Comparison of ENCODE assay signal across 1 cellular context in the genomic region with DNA sequence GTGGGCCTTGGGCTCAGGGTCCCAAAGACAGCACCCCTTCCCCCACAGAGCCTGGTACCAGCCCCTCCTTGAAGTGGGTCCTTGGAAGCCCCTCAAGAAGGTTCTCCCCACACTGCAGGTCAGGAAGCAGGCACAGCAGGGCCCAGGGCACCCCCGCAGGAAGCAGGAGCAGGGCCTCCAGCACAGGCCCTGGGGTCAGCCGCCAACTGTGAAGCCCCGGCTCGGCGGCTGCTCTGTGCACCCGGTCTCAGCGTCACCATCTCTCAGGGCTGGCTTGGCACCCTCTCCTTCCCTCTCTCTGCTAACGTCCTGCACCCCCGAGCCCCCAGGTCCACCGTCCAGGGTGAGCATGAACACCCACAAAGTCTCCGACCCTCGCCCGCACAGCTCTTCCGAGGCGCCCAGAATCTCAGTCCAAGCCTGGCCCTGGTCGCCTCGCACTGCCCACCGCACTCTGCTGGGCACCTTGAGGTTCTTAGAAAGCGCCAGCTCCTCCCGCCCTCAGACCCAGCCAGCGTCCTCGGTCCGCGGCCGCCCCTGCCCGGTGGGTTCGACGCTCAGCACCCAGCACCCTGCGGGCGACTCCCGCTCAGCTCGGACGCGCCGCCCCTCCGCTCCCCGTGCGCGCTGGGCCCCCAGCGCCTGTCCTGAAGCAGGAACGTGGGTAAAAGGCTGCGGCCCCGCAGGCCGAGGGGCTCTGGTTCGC.
A peak's percentile ranks its signal among the peaks of the same experiment; 100 is the strongest.
TF ChIP-seq lines count a peak whose summit lies in the region.

No MANE protein-coding gene starts in this region.

TF ChIP-seq in H1, 55 proteins besides CTCF, POLR2A, EP300 and RAD21:
- TF ChIP-seq, protein P1, sequence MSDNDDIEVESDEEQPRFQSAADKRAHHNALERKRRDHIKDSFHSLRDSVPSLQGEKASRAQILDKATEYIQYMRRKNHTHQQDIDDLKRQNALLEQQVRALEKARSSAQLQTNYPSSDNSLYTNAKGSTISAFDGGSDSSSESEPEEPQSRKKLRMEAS (IDR thresholded peaks at IDR 0.05) = no peak
- TF ChIP-seq BRCA1 (IDR thresholded peaks at IDR 0.05; ENCODE audit: low read depth, low read length) (no peak), PHF8 (conservative IDR thresholded peaks at IDR 0.05; ENCODE audit: low read depth, low read length) (no peak), SIRT6 (IDR thresholded peaks at IDR 0.05; ENCODE audit: low read length) (no peak), KDM4A (IDR thresholded peaks at IDR 0.05; ENCODE audit: low read depth, low read length, severe bottlenecking) (peak; percentile 43), EZH2 (IDR thresholded peaks at IDR 0.05; ENCODE audit: low read depth, low read length, severe bottlenecking) (peak; percentile 24), ASH2L (IDR thresholded peaks at IDR 0.05; ENCODE audit: low read length) (peak; percentile 3), SAP30 (IDR thresholded peaks at IDR 0.05; ENCODE audit: insufficient read depth, insufficient replicate concordance, low read length) (no peak)
- TF ChIP-seq, protein P2, sequence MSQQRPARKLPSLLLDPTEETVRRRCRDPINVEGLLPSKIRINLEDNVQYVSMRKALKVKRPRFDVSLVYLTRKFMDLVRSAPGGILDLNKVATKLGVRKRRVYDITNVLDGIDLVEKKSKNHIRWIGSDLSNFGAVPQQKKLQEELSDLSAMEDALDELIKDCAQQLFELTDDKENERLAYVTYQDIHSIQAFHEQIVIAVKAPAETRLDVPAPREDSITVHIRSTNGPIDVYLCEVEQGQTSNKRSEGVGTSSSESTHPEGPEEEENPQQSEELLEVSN (IDR thresholded peaks at IDR 0.05) = peak; percentile 67
- TF ChIP-seq, protein P3, sequence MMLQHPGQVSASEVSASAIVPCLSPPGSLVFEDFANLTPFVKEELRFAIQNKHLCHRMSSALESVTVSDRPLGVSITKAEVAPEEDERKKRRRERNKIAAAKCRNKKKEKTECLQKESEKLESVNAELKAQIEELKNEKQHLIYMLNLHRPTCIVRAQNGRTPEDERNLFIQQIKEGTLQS (IDR thresholded peaks at IDR 0.05; ENCODE audit: insufficient read depth, low read depth, low read length) = no peak
TF ChIP-seq in H1: peak in this region for 4.
